ENCODE assay signal across 2 cellular contexts in the genomic region with DNA sequence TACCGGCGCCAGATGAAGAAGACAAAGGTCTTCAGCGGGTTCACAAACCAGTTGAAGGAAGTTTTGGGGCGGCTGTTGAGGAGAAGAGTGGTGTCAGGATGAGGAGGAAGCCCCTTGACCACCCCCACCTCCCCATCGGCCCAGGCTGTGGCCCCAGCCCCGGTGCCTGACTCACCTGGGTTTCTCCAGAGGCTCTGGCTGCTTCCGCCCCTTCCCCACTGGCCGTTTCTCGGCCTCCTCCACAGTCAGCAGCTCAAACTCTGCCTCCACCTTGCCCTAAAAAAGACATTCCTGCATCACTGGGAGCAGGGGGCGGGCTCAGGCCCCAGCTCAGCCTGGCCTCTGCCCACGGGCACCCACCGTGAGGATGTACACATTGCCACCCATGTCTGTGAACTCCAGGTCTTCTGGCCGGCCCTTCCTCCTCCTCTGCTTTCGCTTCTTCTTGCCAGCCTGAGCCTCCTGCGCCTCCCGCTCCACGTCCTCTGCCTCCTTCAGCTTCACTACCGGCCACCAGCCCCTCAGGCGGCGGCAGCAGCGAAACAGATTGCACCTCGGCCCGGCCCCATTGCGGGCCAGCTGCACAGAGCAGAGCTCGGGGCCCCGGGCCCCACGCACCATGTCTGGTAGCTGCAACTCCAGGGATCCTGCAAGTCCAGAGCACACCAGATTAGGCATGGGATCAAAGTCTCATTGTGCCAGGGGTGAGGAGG.
TF ChIP-seq lines count a peak whose summit lies in the region.

No MANE protein-coding gene starts in this region.

TF ChIP-seq in HepG2, 621 proteins besides CTCF, POLR2A, EP300 and RAD21:
- TF ChIP-seq, protein P1, sequence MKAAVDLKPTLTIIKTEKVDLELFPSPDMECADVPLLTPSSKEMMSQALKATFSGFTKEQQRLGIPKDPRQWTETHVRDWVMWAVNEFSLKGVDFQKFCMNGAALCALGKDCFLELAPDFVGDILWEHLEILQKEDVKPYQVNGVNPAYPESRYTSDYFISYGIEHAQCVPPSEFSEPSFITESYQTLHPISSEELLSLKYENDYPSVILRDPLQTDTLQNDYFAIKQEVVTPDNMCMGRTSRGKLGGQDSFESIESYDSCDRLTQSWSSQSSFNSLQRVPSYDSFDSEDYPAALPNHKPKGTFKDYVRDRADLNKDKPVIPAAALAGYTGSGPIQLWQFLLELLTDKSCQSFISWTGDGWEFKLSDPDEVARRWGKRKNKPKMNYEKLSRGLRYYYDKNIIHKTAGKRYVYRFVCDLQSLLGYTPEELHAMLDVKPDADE (CRISPR knock-in tag; IDR thresholded peaks at IDR 0.05) = no peak
- TF ChIP-seq ZNF841 (CRISPR knock-in tag; IDR thresholded peaks at IDR 0.05; ENCODE audit: borderline replicate concordance) (no peak), HNF4A (CRISPR knock-in tag; IDR thresholded peaks at IDR 0.05) (0 out of 2 replicates have a peak, but pooled peaks have one; percentile 21), PLRG1 (conservative IDR thresholded peaks at IDR 0.05) (no peak), SIX1 (CRISPR knock-in tag; IDR thresholded peaks at IDR 0.05; ENCODE audit: borderline replicate concordance) (no peak), RBM39 (IDR thresholded peaks at IDR 0.05; ENCODE audit: low read depth, low read length, poor library complexity, severe bottlenecking) (peak; percentile 24), HES4 (CRISPR knock-in tag; IDR thresholded peaks at IDR 0.05; ENCODE audit: borderline replicate concordance) (no peak; the same call in 1 of the 2 replicates), TAF1 (CRISPR knock-in tag; IDR thresholded peaks at IDR 0.05) (no peak), AGO2 (optimal IDR thresholded peaks at IDR 0.05; ENCODE audit: low read depth, low read length) (peak; percentile 93), CREM (IDR thresholded peaks at IDR 0.05) (no peak), CREM (CRISPR knock-in tag; IDR thresholded peaks at IDR 0.05) (no peak), SRSF1 (optimal IDR thresholded peaks at IDR 0.05; ENCODE audit: low read depth, low read length) (peak; percentile 5), RBFOX2 (IDR thresholded peaks at IDR 0.05; ENCODE audit: low read depth, low read length) (peak; percentile 52; the same call in 1 of the 2 replicates)
- TF ChIP-seq, protein P2, sequence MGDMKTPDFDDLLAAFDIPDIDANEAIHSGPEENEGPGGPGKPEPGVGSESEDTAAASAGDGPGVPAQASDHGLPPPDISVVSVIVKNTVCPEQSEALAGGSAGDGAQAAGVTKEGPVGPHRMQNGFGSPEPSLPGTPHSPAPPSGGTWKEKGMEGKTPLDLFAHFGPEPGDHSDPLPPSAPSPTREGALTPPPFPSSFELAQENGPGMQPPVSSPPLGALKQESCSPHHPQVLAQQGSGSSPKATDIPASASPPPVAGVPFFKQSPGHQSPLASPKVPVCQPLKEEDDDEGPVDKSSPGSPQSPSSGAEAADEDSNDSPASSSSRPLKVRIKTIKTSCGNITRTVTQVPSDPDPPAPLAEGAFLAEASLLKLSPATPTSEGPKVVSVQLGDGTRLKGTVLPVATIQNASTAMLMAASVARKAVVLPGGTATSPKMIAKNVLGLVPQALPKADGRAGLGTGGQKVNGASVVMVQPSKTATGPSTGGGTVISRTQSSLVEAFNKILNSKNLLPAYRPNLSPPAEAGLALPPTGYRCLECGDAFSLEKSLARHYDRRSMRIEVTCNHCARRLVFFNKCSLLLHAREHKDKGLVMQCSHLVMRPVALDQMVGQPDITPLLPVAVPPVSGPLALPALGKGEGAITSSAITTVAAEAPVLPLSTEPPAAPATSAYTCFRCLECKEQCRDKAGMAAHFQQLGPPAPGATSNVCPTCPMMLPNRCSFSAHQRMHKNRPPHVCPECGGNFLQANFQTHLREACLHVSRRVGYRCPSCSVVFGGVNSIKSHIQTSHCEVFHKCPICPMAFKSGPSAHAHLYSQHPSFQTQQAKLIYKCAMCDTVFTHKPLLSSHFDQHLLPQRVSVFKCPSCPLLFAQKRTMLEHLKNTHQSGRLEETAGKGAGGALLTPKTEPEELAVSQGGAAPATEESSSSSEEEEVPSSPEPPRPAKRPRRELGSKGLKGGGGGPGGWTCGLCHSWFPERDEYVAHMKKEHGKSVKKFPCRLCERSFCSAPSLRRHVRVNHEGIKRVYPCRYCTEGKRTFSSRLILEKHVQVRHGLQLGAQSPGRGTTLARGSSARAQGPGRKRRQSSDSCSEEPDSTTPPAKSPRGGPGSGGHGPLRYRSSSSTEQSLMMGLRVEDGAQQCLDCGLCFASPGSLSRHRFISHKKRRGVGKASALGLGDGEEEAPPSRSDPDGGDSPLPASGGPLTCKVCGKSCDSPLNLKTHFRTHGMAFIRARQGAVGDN (CRISPR knock-in tag; IDR thresholded peaks at IDR 0.05) = peak; percentile 23; the same call in 1 of the 2 replicates

TF ChIP-seq in PFSK-1, 5 proteins besides CTCF, POLR2A, EP300 and RAD21:
- TF ChIP-seq, protein P3, sequence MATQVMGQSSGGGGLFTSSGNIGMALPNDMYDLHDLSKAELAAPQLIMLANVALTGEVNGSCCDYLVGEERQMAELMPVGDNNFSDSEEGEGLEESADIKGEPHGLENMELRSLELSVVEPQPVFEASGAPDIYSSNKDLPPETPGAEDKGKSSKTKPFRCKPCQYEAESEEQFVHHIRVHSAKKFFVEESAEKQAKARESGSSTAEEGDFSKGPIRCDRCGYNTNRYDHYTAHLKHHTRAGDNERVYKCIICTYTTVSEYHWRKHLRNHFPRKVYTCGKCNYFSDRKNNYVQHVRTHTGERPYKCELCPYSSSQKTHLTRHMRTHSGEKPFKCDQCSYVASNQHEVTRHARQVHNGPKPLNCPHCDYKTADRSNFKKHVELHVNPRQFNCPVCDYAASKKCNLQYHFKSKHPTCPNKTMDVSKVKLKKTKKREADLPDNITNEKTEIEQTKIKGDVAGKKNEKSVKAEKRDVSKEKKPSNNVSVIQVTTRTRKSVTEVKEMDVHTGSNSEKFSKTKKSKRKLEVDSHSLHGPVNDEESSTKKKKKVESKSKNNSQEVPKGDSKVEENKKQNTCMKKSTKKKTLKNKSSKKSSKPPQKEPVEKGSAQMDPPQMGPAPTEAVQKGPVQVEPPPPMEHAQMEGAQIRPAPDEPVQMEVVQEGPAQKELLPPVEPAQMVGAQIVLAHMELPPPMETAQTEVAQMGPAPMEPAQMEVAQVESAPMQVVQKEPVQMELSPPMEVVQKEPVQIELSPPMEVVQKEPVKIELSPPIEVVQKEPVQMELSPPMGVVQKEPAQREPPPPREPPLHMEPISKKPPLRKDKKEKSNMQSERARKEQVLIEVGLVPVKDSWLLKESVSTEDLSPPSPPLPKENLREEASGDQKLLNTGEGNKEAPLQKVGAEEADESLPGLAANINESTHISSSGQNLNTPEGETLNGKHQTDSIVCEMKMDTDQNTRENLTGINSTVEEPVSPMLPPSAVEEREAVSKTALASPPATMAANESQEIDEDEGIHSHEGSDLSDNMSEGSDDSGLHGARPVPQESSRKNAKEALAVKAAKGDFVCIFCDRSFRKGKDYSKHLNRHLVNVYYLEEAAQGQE (IDR thresholded peaks at IDR 0.05; ENCODE audit: insufficient read depth in 1 of 2, low read depth in 2 of 2, low read length in 2 of 2) = no peak
- TF ChIP-seq POLR2AphosphoS5 (IDR thresholded peaks at IDR 0.05; ENCODE audit: low read depth, low read length) (peak; percentile 16; the same call in 1 of the 2 replicates), FOXP2 (optimal IDR thresholded peaks at IDR 0.05; ENCODE audit: borderline replicate concordance, extremely low read depth, extremely low read length, insufficient read depth) (no peak)
